ENCODE assay signal across 1 cellular context in the genomic region with DNA sequence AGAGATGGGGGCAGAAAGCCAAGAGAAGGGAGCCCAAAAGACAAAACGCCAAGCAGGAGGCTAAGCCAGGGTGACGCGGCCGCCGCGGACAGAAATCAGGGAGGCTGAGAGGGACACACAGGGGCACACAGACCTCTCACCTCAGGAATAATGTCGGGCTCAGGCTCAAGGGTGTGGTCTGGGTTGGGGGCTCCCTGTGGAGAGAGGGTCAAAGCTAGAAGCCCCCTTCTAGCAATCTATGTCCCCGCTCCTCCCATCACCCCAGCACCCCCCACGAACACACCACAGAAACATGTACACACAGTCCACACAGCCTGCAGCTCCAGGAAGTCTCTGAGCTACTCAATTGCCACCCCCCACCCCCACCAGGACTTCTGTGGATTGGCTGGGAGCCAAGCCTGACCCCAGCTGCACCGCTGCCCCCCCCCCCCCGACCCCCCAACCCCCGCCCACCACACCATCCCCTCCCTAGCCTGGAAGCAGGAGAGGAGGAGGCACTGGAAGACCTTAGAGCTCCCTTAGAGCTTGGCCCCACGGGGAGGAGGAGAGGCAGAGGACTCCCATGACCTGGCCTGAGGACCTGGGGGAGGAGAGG.
TF ChIP-seq lines count a peak whose summit lies in the region.

No MANE protein-coding gene starts in this region.

TF ChIP-seq in H1, 55 proteins besides CTCF, POLR2A, EP300 and RAD21:
- TF ChIP-seq TAF1 (IDR thresholded peaks at IDR 0.05; ENCODE audit: low read depth, low read length), result no peak
- no peak for TF ChIP-seq TEAD4 (IDR thresholded peaks at IDR 0.05; ENCODE audit: low read depth, low read length)
- no peak for TF ChIP-seq EZH2 (IDR thresholded peaks at IDR 0.05; ENCODE audit: low read depth, low read length, severe bottlenecking)
- no peak for TF ChIP-seq CEBPB (IDR thresholded peaks at IDR 0.05; ENCODE audit: low read depth, low read length)
- TF ChIP-seq MAX (IDR thresholded peaks at IDR 0.05), result no peak
